In the genomic region with DNA sequence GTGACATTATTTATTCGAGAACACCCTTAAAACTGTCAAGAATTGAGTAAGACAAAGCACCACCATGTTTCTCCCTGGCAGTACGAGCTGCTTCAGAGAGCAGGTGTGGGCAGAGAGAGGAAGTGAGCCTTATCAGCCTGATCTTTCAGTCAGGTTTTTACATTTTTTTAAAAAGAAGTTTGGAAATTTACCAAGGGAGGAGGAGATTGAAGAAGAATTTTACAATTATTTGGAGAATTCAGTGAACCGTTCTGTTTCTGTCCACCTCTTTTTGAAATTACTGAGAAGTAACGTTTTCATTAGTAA, we compare ENCODE assay signal across 8 cellular contexts.
A peak's percentile ranks its signal among the peaks of the same experiment; 100 is the strongest.
DNase-seq lines count a peak whose midpoint lies in the region; ATAC-seq and TF ChIP-seq lines count a peak whose summit lies in the region.

No MANE protein-coding gene starts in this region.

- peak overlapping the region; percentile 44 to 78 for H3K4me3 Mint-ChIP-seq in activated T-cell treated with anti-CD3 and anti-CD28 coated beads, Interleukin-2, amount 50 U/mL, for 72 hours
- H3K4me3 Mint-ChIP-seq in activated T-helper 1 cell treated with anti-CD3 and anti-CD28 coated beads, Interleukin-12 subunit alpha, Interleukin-12 subunit beta, Interleukin-2, Interleukin-4 antibody, amounts not matched to agents 30 ng/mL and 10 ng/mL and 1 ng/mL, durations not matched to agents 14 hours and 24 hours and 36 hours = peak overlapping the region; percentile 20
- peak overlapping the region; percentile 10 to 48 for H3K4me3 Mint-ChIP-seq in stimulated activated naive CD8-positive, alpha-beta T cell treated with anti-CD3 and anti-CD28 coated beads, Interleukin-15, amount 100 ng/mL, for 72 hours

- H3K4me3 ChIP-seq in heart right ventricle = no peak overlapping the region

- intact Hi-C loops in activated T-helper 1 cell treated with anti-CD3 and anti-CD28 coated beads, Interleukin-12 subunit alpha, Interleukin-12 subunit beta, Interleukin-2, Interleukin-4 antibody, amounts not matched to agents 30 ng/mL and 10 ng/mL and 1 ng/mL, durations not matched to agents 14 hours and 24 hours and 36 hours (cut with micrococcal nuclease) = loop anchor here (1.0 kb wide), 1 partner anchor 9 kb away; no protein-coding TSS in a partner anchor
- intact Hi-C loops in left ventricle myocardium superior (cut with micrococcal nuclease) = no loop called here
- intact Hi-C loops in heart right ventricle (cut with DNase I) = no loop called here

- peak; percentile 21 to 43 for DNase-seq in activated T-cell treated with anti-CD3 and anti-CD28 coated beads, Interleukin-2, amount 50 U/mL, for 72 hours
- no peak for DNase-seq in activated T-cell treated with anti-CD3 and anti-CD28 coated beads for 4 hours
- no peak for DNase-seq in activated T-helper 1 cell treated with anti-CD3 and anti-CD28 coated beads, Interleukin-12 subunit alpha, Interleukin-12 subunit beta, Interleukin-2, Interleukin-4 antibody, amounts not matched to agents 30 ng/mL and 10 ng/mL and 1 ng/mL, durations not matched to agents 14 hours and 24 hours and 36 hours (ENCODE audit: low spot score)
- no peak for DNase-seq in stimulated activated naive CD8-positive, alpha-beta T cell treated with anti-CD3 and anti-CD28 coated beads, Interleukin-15, amount 100 ng/mL, for 72 hours
- no peak for DNase-seq in NCI-H1694 (lab: John Stamatoyannopoulos, UW)
- DNase-seq in left ventricle myocardium superior = no peak
- no peak for DNase-seq in heart right ventricle

- no peak overlapping the region for H3K27ac Mint-ChIP-seq in activated T-cell treated with anti-CD3 and anti-CD28 coated beads, Interleukin-2, amount 50 U/mL, for 72 hours
- H3K27ac Mint-ChIP-seq in activated T-helper 1 cell treated with anti-CD3 and anti-CD28 coated beads, Interleukin-12 subunit alpha, Interleukin-12 subunit beta, Interleukin-2, Interleukin-4 antibody, amounts not matched to agents 30 ng/mL and 10 ng/mL and 1 ng/mL, durations not matched to agents 14 hours and 24 hours and 36 hours = peak overlapping the region; percentile 87
- H3K27ac Mint-ChIP-seq in stimulated activated naive CD8-positive, alpha-beta T cell treated with anti-CD3 and anti-CD28 coated beads, Interleukin-15, amount 100 ng/mL, for 72 hours = peak overlapping the region in 1 of 2 donors; percentile 8

- peak overlapping the region in 1 of 10 donors; percentile 37 for H3K27ac ChIP-seq in heart right ventricle

- H3K9me3 Mint-ChIP-seq in activated T-cell treated with anti-CD3 and anti-CD28 coated beads, Interleukin-2, amount 50 U/mL, for 72 hours = no peaks in the 10 kb centered on the region
- H3K9me3 Mint-ChIP-seq in activated T-helper 1 cell treated with anti-CD3 and anti-CD28 coated beads, Interleukin-12 subunit alpha, Interleukin-12 subunit beta, Interleukin-2, Interleukin-4 antibody, amounts not matched to agents 30 ng/mL and 10 ng/mL and 1 ng/mL, durations not matched to agents 14 hours and 24 hours and 36 hours = peaks cover 5% of the 10 kb centered on the region
- H3K9me3 Mint-ChIP-seq in stimulated activated naive CD8-positive, alpha-beta T cell treated with anti-CD3 and anti-CD28 coated beads, Interleukin-15, amount 100 ng/mL, for 72 hours = no peaks in the 10 kb centered on the region

- TF ChIP-seq CTCF in heart right ventricle (IDR thresholded peaks at IDR 0.05) = no peak

- H3K4me1 ChIP-seq in heart right ventricle = peaks cover 0 to 34% (median 25%) of the 10 kb centered on the region in 9 donors

- peaks cover 0 to 5% (median 0%) of the 10 kb centered on the region in 11 donors for H3K9me3 ChIP-seq in heart right ventricle

- H3K4me1 Mint-ChIP-seq in activated T-cell treated with anti-CD3 and anti-CD28 coated beads, Interleukin-2, amount 50 U/mL, for 72 hours (ENCODE audit: low read depth) = peaks cover 56% of the 10 kb centered on the region
- peaks cover 58% of the 10 kb centered on the region for H3K4me1 Mint-ChIP-seq in activated T-helper 1 cell treated with anti-CD3 and anti-CD28 coated beads, Interleukin-12 subunit alpha, Interleukin-12 subunit beta, Interleukin-2, Interleukin-4 antibody, amounts not matched to agents 30 ng/mL and 10 ng/mL and 1 ng/mL, durations not matched to agents 14 hours and 24 hours and 36 hours (ENCODE audit: low read depth)
- peaks cover 46% of the 10 kb centered on the region for H3K4me1 Mint-ChIP-seq in stimulated activated naive CD8-positive, alpha-beta T cell treated with anti-CD3 and anti-CD28 coated beads, Interleukin-15, amount 100 ng/mL, for 72 hours

- peaks cover 0 to 4% of the 10 kb centered on the region in 2 donors for H3K36me3 Mint-ChIP-seq in activated T-cell treated with anti-CD3 and anti-CD28 coated beads, Interleukin-2, amount 50 U/mL, for 72 hours (ENCODE audit: insufficient read depth in 2 of 2)
- H3K36me3 Mint-ChIP-seq in activated T-helper 1 cell treated with anti-CD3 and anti-CD28 coated beads, Interleukin-12 subunit alpha, Interleukin-12 subunit beta, Interleukin-2, Interleukin-4 antibody, amounts not matched to agents 30 ng/mL and 10 ng/mL and 1 ng/mL, durations not matched to agents 14 hours and 24 hours and 36 hours (ENCODE audit: low read depth) = peaks cover 16% of the 10 kb centered on the region

- H3K27me3 ChIP-seq in heart right ventricle = no peaks in the 10 kb centered on the region

- no peaks in the 10 kb centered on the region for H3K27me3 Mint-ChIP-seq in activated T-cell treated with anti-CD3 and anti-CD28 coated beads, Interleukin-2, amount 50 U/mL, for 72 hours (ENCODE audit: low read depth)
- no peaks in the 10 kb centered on the region for H3K27me3 Mint-ChIP-seq in activated T-helper 1 cell treated with anti-CD3 and anti-CD28 coated beads, Interleukin-12 subunit alpha, Interleukin-12 subunit beta, Interleukin-2, Interleukin-4 antibody, amounts not matched to agents 30 ng/mL and 10 ng/mL and 1 ng/mL, durations not matched to agents 14 hours and 24 hours and 36 hours (ENCODE audit: insufficient read depth)
- peaks cover 7% of the 10 kb centered on the region for H3K27me3 Mint-ChIP-seq in stimulated activated naive CD8-positive, alpha-beta T cell treated with anti-CD3 and anti-CD28 coated beads, Interleukin-15, amount 100 ng/mL, for 72 hours

- H3K36me3 ChIP-seq in heart right ventricle = no peaks in the 10 kb centered on the region

- 75 to 78% methylated on average over 4 of the region's 4 CpGs for WGBS in heart right ventricle, 2 donors

- peak in 1 of 2 donors; percentile 16 for ATAC-seq in activated T-cell treated with anti-CD3 and anti-CD28 coated beads, Interleukin-2, amount 50 U/mL, for 72 hours (replicated peaks in 1 of 2)
- peak; percentile 32 for ATAC-seq in HG03060 (IDR thresholded peaks at IDR 0.05; ENCODE audit: low read depth, unreplicated experiment)
- no peak for ATAC-seq in stimulated activated naive CD8-positive, alpha-beta T cell treated with anti-CD3 and anti-CD28 coated beads, Interleukin-15, amount 100 ng/mL, for 72 hours
- ATAC-seq in left ventricle myocardium superior = no peak
- ATAC-seq in heart right ventricle = no peak

Comparison
In these comparisons a context has a peak if more than half of its experiments do, and no peak if none do; other contexts are left out.
1. DNase-seq: peak in activated T-cell treated with anti-CD3 and anti-CD28 coated beads, Interleukin-2, amount 50 U/mL, for 72 hours (2 of 2); none in activated T-cell treated with anti-CD3 and anti-CD28 coated beads for 4 hours (single experiment), activated T-helper 1 cell treated with anti-CD3 and anti-CD28 coated beads, Interleukin-12 subunit alpha, Interleukin-12 subunit beta, Interleukin-2, Interleukin-4 antibody, amounts not matched to agents 30 ng/mL and 10 ng/mL and 1 ng/mL, durations not matched to agents 14 hours and 24 hours and 36 hours (single experiment), stimulated activated naive CD8-positive, alpha-beta T cell treated with anti-CD3 and anti-CD28 coated beads, Interleukin-15, amount 100 ng/mL, for 72 hours (0 of 2), NCI-H1694 (single experiment), left ventricle myocardium superior (single experiment) and heart right ventricle (0 of 2).
2. Peak in every context shown above with its lines, with median percentiles within 50 percentile points of each other: H3K4me3 Mint-ChIP-seq.